12 cellular contexts compared by ENCODE assay signal in the genomic region with DNA sequence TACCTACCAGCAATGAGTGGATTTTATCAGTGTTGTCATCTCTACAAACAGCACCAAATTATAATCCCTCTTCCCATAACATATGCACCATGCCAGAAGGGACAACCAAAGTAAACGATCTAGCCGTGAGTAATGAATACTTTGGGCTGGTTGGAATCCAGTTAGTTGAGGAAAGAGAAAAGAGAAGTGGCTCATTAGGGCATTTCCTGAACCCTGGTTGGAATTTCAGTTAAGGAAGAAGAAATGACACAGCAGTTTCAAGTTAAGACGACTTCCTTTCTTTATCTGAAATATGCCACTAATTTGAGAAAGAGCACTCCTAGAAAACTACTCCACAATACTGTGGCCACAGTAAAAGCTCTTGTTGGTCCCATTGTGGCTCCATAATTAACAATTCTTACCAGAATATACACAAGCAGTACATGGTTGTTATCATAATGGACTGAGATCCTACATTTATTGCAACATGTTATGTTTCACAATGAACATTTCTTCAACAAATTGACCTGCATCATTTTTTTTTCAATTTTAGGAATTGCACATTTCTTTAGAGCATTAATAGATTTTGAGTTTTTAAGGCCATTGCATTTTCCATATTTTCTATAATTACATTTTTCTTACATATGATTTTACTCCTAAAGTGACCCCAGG. TPM values are rescaled to one million over a fixed set of nuclear protein-coding genes. Genes with fewer than 3 reads are reported as not detected.
DNase-seq lines count a peak whose midpoint lies in the region; ATAC-seq and TF ChIP-seq lines count a peak whose summit lies in the region.
"Had no signal": no experiment of that assay in that cellular context is flagged by ENCODE, and none has a peak within 500 bp of the region (broad histone marks: within the 10 kb centered on the region; RNA-seq: fewer than 3 reads in every experiment).

A gene with protein sequence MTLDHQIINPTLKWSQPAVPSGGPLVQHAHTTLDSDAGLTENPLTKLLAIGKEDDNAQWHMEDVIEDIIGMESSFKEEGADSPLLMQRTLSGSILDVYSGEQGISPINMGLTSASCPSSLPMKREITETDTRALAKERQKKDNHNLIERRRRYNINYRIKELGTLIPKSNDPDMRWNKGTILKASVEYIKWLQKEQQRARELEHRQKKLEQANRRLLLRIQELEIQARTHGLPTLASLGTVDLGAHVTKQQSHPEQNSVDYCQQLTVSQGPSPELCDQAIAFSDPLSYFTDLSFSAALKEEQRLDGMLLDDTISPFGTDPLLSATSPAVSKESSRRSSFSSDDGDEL (minus strand): TSS at position 138 of the 651 bp plus-strand sequence. CDS start 46,322 bp downstream, outside the sequence.

- intact Hi-C loops in PC-3 (cut with micrococcal nuclease) (no loop called here), testis (cut with DNase I; ENCODE audit: low total_unique reads) (no loop called here)

- no peaks in the 10 kb centered on the region for H3F3A ChIP-seq in PC-3 (ENCODE audit: low read length, unreplicated experiment)

- H2AFZ ChIP-seq in PC-3 (ENCODE audit: low read length) = no peak within 1 kb of the TSS

- no peak within 1 kb of the TSS for H3K4me2 ChIP-seq in PC-3 (ENCODE audit: low read length)

- TF ChIP-seq CTCF in PC-3 (conservative IDR thresholded peaks at IDR 0.05; ENCODE audit: low read depth, low read length) = no peak
- TF ChIP-seq CTCF in testis (IDR thresholded peaks at IDR 0.05) = no peak

- ATAC-seq in PC-3 (no peak), HG03565 (IDR thresholded peaks at IDR 0.05; ENCODE audit: unreplicated experiment) (no peak)
- ATAC-seq: activated T-cell treated with anti-CD3 and anti-CD28 coated beads, Interleukin-2, amount 50 U/mL, for 72 hours; stimulated activated naive CD8-positive, alpha-beta T cell treated with anti-CD3 and anti-CD28 coated beads, Interleukin-15, Interleukin-2, amounts not matched to agents 100 U/mL and 50 U/mL, for 24 hours had no signal

- no TSS peak for BruUV-seq in PC-3 (replicated peaks; lab: Mats Ljungman, UMichigan)

- H4K20me1 ChIP-seq in PC-3 (ENCODE audit: low read length) = no peaks in the 10 kb centered on the region

- no peak within 1 kb of the TSS for H3K9ac ChIP-seq in PC-3 (ENCODE audit: low read length)

- H3K9me2 ChIP-seq in PC-3 (replicated peaks; ENCODE audit: low read length) = no peaks in the 10 kb centered on the region

- CTCF ChIA-PET in PC-3 (lab: Charles Lee) = no interaction called here

- 43% methylated on average over 3 of the region's 3 CpGs for WGBS in testis, 2 donors

- peaks cover 18% of the 10 kb centered on the region for H3K27me3 ChIP-seq in PC-3 (ENCODE audit: low read length)
- no peaks in the 10 kb centered on the region for H3K27me3 ChIP-seq in testis

- H3K27ac ChIP-seq in PC-3 (ENCODE audit: low read length) = no peak within 1 kb of the TSS
- no peak within 1 kb of the TSS for H3K27ac ChIP-seq in testis

- POLR2A ChIA-PET in PC-3 (lab: Charles Lee; ENCODE audit: unreplicated experiment) = no interaction called here

- H3K9me3 ChIP-seq in PC-3 (ENCODE audit: low read length) = no peaks in the 10 kb centered on the region
- no peaks in the 10 kb centered on the region for H3K9me3 ChIP-seq in testis

- DNase-seq in HCEC 1CT (peak; percentile 17), PC-3 (peak; percentile 24), fibroblast of gingiva (ENCODE audit: low read depth) (peak; percentile 40), renal cortical epithelial cell (ENCODE audit: low read depth) (peak; percentile 44), testis (no peak)
- no peak for DNase-seq in activated naive CD4-positive, alpha-beta T cell treated with Interleukin-2 at 50 U/mL for 16 hours
- no peak for DNase-seq in activated CD4-positive, CD25-positive, alpha-beta regulatory T cell (lab: John Stamatoyannopoulos, UW)
- DNase-seq: activated T-cell treated with anti-CD3 and anti-CD28 coated beads, Interleukin-2, amount 50 U/mL, for 72 hours; kidney glomerular epithelial cell; stimulated activated naive CD8-positive, alpha-beta T cell treated with anti-CD3 and anti-CD28 coated beads, Interleukin-15, Interleukin-2, amounts not matched to agents 100 U/mL and 50 U/mL, for 24 hours; T-helper 2 cell had no signal

- H3K36me3 ChIP-seq in PC-3 (ENCODE audit: low read depth, low read length) (no peaks in the 10 kb centered on the region), testis (ENCODE audit: low read depth, missing control alignments) (no peaks in the 10 kb centered on the region)

- H3K4me3 ChIP-seq in PC-3 (ENCODE audit: low read length) = no peak within 1 kb of the TSS
- H3K4me3 ChIP-seq in testis = no peak within 1 kb of the TSS

- H3K4me1 ChIP-seq in PC-3 (ENCODE audit: insufficient read depth, low read length) (no peaks in the 10 kb centered on the region), testis (no peaks in the 10 kb centered on the region)

- TF ChIP-seq POLR2A in testis (IDR thresholded peaks at IDR 0.05) = no peak

- no peaks in the 10 kb centered on the region for H3K79me2 ChIP-seq in PC-3 (ENCODE audit: low read length)

RNA-seq across cellular contexts. Expression of the gene that starts here (rescaled TPM):
- 0.12 and 0.15 TPM in 2 replicates for total RNA-seq in PC-3 (2014; rRNA removed)
- 0.17 and 0.80 TPM in 2 replicates for total RNA-seq in renal cortical epithelial cell
- 1 to 10 TPM; 1.8 to 4.1 TPM for total RNA-seq in testis
- polyA plus RNA-seq in testis (ENCODE audit: insufficient read depth, low read depth, low replicate concordance) = 2.6 TPM

Comparison
In these comparisons a context has a peak if more than half of its experiments do, and no peak if none do; other contexts are left out.
1. Peak in DNase-seq in PC-3; RNA of the gene not detected or under 1 TPM.
2. Peak in DNase-seq in renal cortical epithelial cell; RNA of the gene not detected or under 1 TPM.
3. DNase-seq: peak in HCEC 1CT (single experiment) and fibroblast of gingiva (single experiment); none in activated naive CD4-positive, alpha-beta T cell treated with Interleukin-2 at 50 U/mL for 16 hours (single experiment), activated CD4-positive, CD25-positive, alpha-beta regulatory T cell (0 of 4) and testis (single experiment).